ENCODE assay signal across 13 cellular contexts in the genomic region with DNA sequence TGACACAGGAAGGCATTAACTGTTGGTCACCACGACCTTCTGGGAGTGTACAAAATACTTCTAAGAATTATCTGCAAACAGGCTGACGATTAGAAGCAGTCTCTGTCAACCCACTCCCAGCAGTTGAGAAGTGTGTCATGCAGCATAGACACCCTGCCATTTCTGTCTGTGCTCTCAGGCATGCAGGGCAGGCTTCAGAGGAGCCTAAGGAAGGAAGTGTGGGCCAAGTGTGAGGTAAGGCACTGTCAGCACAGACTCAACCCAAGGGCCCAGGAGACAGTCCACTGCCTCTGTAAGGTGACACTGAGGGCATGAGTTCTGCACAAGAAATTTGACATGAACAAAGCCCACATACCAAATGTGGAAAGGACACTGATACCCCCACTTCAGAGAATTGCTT.
DNase-seq lines count a peak whose midpoint lies in the region; ATAC-seq and TF ChIP-seq lines count a peak whose summit lies in the region.
"Had no signal": no experiment of that assay in that cellular context is flagged by ENCODE, and none has a peak within 500 bp of the region (broad histone marks: within the 10 kb centered on the region; RNA-seq: fewer than 3 reads in every experiment).

No MANE protein-coding gene starts in this region.

- 48 to 49% methylated on average over 2 of the region's 2 CpGs for whole genome bisulfite sequencing in thyroid gland, 2 donors

- no peaks in the 10 kb centered on the region for H3K9me3 ChIP-seq in CD8-positive, alpha-beta T cell (ENCODE audit: low read length)
- H3K9me3 ChIP-seq in naive thymus-derived CD4-positive, alpha-beta T cell (ENCODE audit: control insufficient read depth in 2 of 3, low read length in 3 of 3) = no peaks in the 10 kb centered on the region
- no peaks in the 10 kb centered on the region for H3K9me3 ChIP-seq in thyroid gland

- no peak for TF ChIP-seq CTCF in CD8-positive, alpha-beta T cell (IDR thresholded peaks at IDR 0.05)
- TF ChIP-seq CTCF in thyroid gland (IDR thresholded peaks at IDR 0.05) = no peak

- no peak for TF ChIP-seq POLR2A in thyroid gland (IDR thresholded peaks at IDR 0.05)

- H3K4me1 Mint-ChIP-seq in CD8-positive, alpha-beta T cell (ENCODE audit: low read depth) = peaks cover 3% of the 10 kb centered on the region
- H3K4me1 Mint-ChIP-seq in naive thymus-derived CD4-positive, alpha-beta T cell = peaks cover 0 to 8% (median 0%) of the 10 kb centered on the region in 7 donors
- H3K4me1 Mint-ChIP-seq in stimulated activated effector memory CD8-positive, alpha-beta T cell treated with anti-CD3 and anti-CD28 coated beads, Interleukin-12 subunit alpha, Interleukin-12 subunit beta, amount 100 ng/mL, for 72 hours = peaks cover 24% of the 10 kb centered on the region
- H3K4me1 Mint-ChIP-seq: B cell, CD14-positive monocyte had no signal

- no peak overlapping the region for H3K27ac Mint-ChIP-seq in CD8-positive, alpha-beta T cell
- no peak overlapping the region for H3K27ac Mint-ChIP-seq in naive thymus-derived CD4-positive, alpha-beta T cell
- no peak overlapping the region for H3K27ac Mint-ChIP-seq in stimulated activated effector memory CD8-positive, alpha-beta T cell treated with anti-CD3 and anti-CD28 coated beads, Interleukin-12 subunit alpha, Interleukin-12 subunit beta, amount 100 ng/mL, for 72 hours
- H3K27ac Mint-ChIP-seq: B cell, CD14-positive monocyte had no signal

- H3K36me3 Mint-ChIP-seq in CD8-positive, alpha-beta T cell = no peaks in the 10 kb centered on the region
- H3K36me3 Mint-ChIP-seq in naive thymus-derived CD4-positive, alpha-beta T cell = peaks cover 0 to 4% (median 0%) of the 10 kb centered on the region in 5 donors
- H3K36me3 Mint-ChIP-seq in stimulated activated effector memory CD8-positive, alpha-beta T cell treated with anti-CD3 and anti-CD28 coated beads, Interleukin-12 subunit alpha, Interleukin-12 subunit beta, amount 100 ng/mL, for 72 hours = no peaks in the 10 kb centered on the region
- H3K36me3 Mint-ChIP-seq: CD14-positive monocyte had no signal

- H3K4me3 Mint-ChIP-seq in CD8-positive, alpha-beta T cell = no peak overlapping the region
- H3K4me3 Mint-ChIP-seq in naive thymus-derived CD4-positive, alpha-beta T cell = no peak overlapping the region
- H3K4me3 Mint-ChIP-seq in stimulated activated effector memory CD8-positive, alpha-beta T cell treated with anti-CD3 and anti-CD28 coated beads, Interleukin-12 subunit alpha, Interleukin-12 subunit beta, amount 100 ng/mL, for 72 hours = no peak overlapping the region
- H3K4me3 Mint-ChIP-seq: B cell, CD14-positive monocyte had no signal

- POLR2A ChIA-PET in CD8-positive, alpha-beta T cell (lab: Charles Lee) = no interaction called here
- POLR2A ChIA-PET in naive thymus-derived CD4-positive, alpha-beta T cell (lab: Charles Lee) = no interaction called here
- POLR2A ChIA-PET in HEK293T (lab: Yijun Ruan, JAX) = no interaction called here

- no peaks in the 10 kb centered on the region for H3K27me3 ChIP-seq in CD8-positive, alpha-beta T cell (ENCODE audit: insufficient read depth, low read length)
- no peaks in the 10 kb centered on the region for H3K27me3 ChIP-seq in naive thymus-derived CD4-positive, alpha-beta T cell (ENCODE audit: control insufficient read depth in 2 of 2, insufficient read depth in 2 of 2, low read length in 2 of 2)
- H3K27me3 ChIP-seq in thyroid gland = no peaks in the 10 kb centered on the region

- CTCF ChIA-PET in CD8-positive, alpha-beta T cell (lab: Charles Lee) = no interaction called here
- CTCF ChIA-PET in naive thymus-derived CD4-positive, alpha-beta T cell (lab: Charles Lee) = no interaction called here
- CTCF ChIA-PET in HEK293T (lab: Yijun Ruan, JAX) = no interaction called here

- H3K9me3 Mint-ChIP-seq in CD8-positive, alpha-beta T cell = no peaks in the 10 kb centered on the region
- H3K9me3 Mint-ChIP-seq in naive thymus-derived CD4-positive, alpha-beta T cell = no peaks in the 10 kb centered on the region
- no peaks in the 10 kb centered on the region for H3K9me3 Mint-ChIP-seq in stimulated activated effector memory CD8-positive, alpha-beta T cell treated with anti-CD3 and anti-CD28 coated beads, Interleukin-12 subunit alpha, Interleukin-12 subunit beta, amount 100 ng/mL, for 72 hours

- H3K36me3 ChIP-seq in CD8-positive, alpha-beta T cell (ENCODE audit: insufficient read depth, low read length) = no peaks in the 10 kb centered on the region
- H3K36me3 ChIP-seq in naive thymus-derived CD4-positive, alpha-beta T cell (ENCODE audit: control insufficient read depth in 2 of 3, insufficient read depth in 3 of 3, low read length in 3 of 3) = no peaks in the 10 kb centered on the region
- H3K36me3 ChIP-seq in thyroid gland = no peaks in the 10 kb centered on the region

- H3K27ac ChIP-seq in CD8-positive, alpha-beta T cell (ENCODE audit: low read depth, low read length) = no peak overlapping the region
- no peak overlapping the region for H3K27ac ChIP-seq in naive thymus-derived CD4-positive, alpha-beta T cell (ENCODE audit: low read depth, low read length)
- H3K27ac ChIP-seq in thyroid gland = no peak overlapping the region
- H3K27ac ChIP-seq: GM23248 had no signal

- H3K4me3 ChIP-seq in CD8-positive, alpha-beta T cell (ENCODE audit: low read depth, low read length) = no peak overlapping the region
- H3K4me3 ChIP-seq in naive thymus-derived CD4-positive, alpha-beta T cell (ENCODE audit: low read length) = no peak overlapping the region
- H3K4me3 ChIP-seq in thyroid gland (replicated peaks in 1 of 3) = no peak overlapping the region
- H3K4me3 ChIP-seq: GM12878, GM23248 had no signal

- peak in 1 of 7 experiments; percentile 13 for DNase-seq in CD8-positive, alpha-beta T cell
- DNase-seq in activated gamma-delta T cell treated with anti-CD3 and anti-CD28 coated beads, Interleukin-2, amount 50 U/mL, for 16 hours (ENCODE audit: low read depth) = peak; percentile 5
- no peak for DNase-seq in naive thymus-derived CD4-positive, alpha-beta T cell
- DNase-seq in stimulated activated effector memory CD8-positive, alpha-beta T cell treated with anti-CD3 and anti-CD28 coated beads, Interleukin-12 subunit alpha, Interleukin-12 subunit beta, amount 100 ng/mL, for 72 hours (ENCODE audit: low spot score in 2 of 2) = no peak
- DNase-seq in NCI-H128 (lab: John Stamatoyannopoulos, UW; ENCODE audit: unreplicated experiment) = no peak
- DNase-seq in thyroid gland = no peak
- DNase-seq in HEK293T (ENCODE audit: extremely low spot score) = no peak
- DNase-seq: GM23248, IMR-90 had no signal

- H3K27me3 Mint-ChIP-seq in CD8-positive, alpha-beta T cell (ENCODE audit: low read depth) = peaks cover 7% of the 10 kb centered on the region
- H3K27me3 Mint-ChIP-seq in naive thymus-derived CD4-positive, alpha-beta T cell = peaks cover 6 to 35% (median 24%) of the 10 kb centered on the region in 5 donors
- H3K27me3 Mint-ChIP-seq: B cell had no signal

- intact Hi-C loops in CD8-positive, alpha-beta T cell (cut with DNase I, micrococcal nuclease) = no loop called here
- intact Hi-C loops in naive thymus-derived CD4-positive, alpha-beta T cell (cut with micrococcal nuclease) = no loop called here
- intact Hi-C loops in thyroid gland (cut with DNase I) = no loop called here

- H3K4me1 ChIP-seq in CD8-positive, alpha-beta T cell (ENCODE audit: insufficient read depth, low read length) = no peaks in the 10 kb centered on the region
- peaks cover 0 to 9% of the 10 kb centered on the region in 2 donors for H3K4me1 ChIP-seq in naive thymus-derived CD4-positive, alpha-beta T cell (ENCODE audit: control insufficient read depth in 2 of 2, insufficient read depth in 2 of 2, low read length in 2 of 2)
- no peaks in the 10 kb centered on the region for H3K4me1 ChIP-seq in thyroid gland

- ATAC-seq in CD8-positive, alpha-beta T cell = peak; percentile 48
- ATAC-seq in naive thymus-derived CD4-positive, alpha-beta T cell = peak; percentile 62
- peak; percentile 78 for ATAC-seq in stimulated activated effector memory CD8-positive, alpha-beta T cell treated with anti-CD3 and anti-CD28 coated beads, Interleukin-12 subunit alpha, Interleukin-12 subunit beta, amount 100 ng/mL, for 72 hours
- ATAC-seq: GM12878, HCT116 had no signal

TF ChIP-seq in HEK293T, 16 proteins besides CTCF, POLR2A, EP300 and RAD21:
- no peak for TF ChIP-seq BHLHE40 (IDR thresholded peaks at IDR 0.05; ENCODE audit: borderline replicate concordance)
- TF ChIP-seq, protein P1, sequence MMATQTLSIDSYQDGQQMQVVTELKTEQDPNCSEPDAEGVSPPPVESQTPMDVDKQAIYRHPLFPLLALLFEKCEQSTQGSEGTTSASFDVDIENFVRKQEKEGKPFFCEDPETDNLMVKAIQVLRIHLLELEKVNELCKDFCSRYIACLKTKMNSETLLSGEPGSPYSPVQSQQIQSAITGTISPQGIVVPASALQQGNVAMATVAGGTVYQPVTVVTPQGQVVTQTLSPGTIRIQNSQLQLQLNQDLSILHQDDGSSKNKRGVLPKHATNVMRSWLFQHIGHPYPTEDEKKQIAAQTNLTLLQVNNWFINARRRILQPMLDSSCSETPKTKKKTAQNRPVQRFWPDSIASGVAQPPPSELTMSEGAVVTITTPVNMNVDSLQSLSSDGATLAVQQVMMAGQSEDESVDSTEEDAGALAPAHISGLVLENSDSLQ (IDR thresholded peaks at IDR 0.05) = no peak
- TF ChIP-seq FOXK2 (IDR thresholded peaks at IDR 0.05) = no peak
- no peak for TF ChIP-seq CTBP1 (IDR thresholded peaks at IDR 0.05; ENCODE audit: borderline replicate concordance)
- no peak for TF ChIP-seq ELF4 (IDR thresholded peaks at IDR 0.05)
- TF ChIP-seq FOXM1 (IDR thresholded peaks at IDR 0.05; ENCODE audit: borderline replicate concordance) = no peak
- TF ChIP-seq ZNF384 (IDR thresholded peaks at IDR 0.05) = no peak
- TF ChIP-seq L3MBTL2 (conservative IDR thresholded peaks at IDR 0.05) = no peak
- no peak for TF ChIP-seq ARNT (IDR thresholded peaks at IDR 0.05)
- TF ChIP-seq SP1 (IDR thresholded peaks at IDR 0.05) = no peak
- no peak for TF ChIP-seq LEF1 (IDR thresholded peaks at IDR 0.05; ENCODE audit: borderline replicate concordance)
- no peak for TF ChIP-seq FOXA1 (IDR thresholded peaks at IDR 0.05)
- TF ChIP-seq TARDBP (IDR thresholded peaks at IDR 0.05) = no peak
- TF ChIP-seq NFRKB (IDR thresholded peaks at IDR 0.05) = no peak
- no peak for TF ChIP-seq SUZ12 (IDR thresholded peaks at IDR 0.05)
- no peak for TF ChIP-seq HDGF (IDR thresholded peaks at IDR 0.05; ENCODE audit: borderline replicate concordance)
